ENCODE assay signal across 9 cellular contexts in the genomic region with DNA sequence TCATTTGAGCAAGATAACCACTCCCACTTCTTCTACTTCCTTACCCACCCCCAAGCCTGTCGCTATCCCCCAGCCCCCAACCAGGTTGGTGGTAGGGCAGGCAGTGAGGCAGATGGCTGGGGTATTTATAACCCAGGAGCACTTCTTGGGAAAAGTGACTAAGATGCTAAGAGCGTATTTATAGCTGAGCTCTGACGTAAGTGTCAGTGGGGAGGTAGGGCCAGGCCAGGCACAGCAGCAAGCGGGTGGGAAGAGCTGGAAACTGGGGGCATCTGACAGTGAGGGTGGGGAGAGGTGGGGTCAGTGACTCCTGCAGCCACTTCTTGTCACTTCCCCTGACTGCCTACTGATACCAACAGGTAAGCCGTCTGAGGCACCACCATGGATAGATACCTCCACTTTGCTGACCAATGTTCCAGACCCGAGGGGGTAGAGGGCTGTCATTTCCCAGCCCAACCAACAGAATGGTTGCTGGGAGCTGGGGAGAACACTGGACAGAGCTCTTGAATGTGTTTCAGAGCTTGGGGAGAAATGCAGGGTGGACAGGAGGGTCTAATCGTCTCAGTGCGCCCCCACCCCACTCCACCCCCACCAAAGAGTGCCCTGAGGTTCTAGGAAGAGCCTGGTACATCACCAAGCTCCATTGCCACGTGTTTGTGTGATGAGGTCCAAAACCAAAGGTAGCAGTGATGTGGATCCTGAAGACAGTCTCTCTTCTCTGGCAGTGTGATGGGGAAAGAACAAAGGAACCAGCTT. TPM values are rescaled to one million over a fixed set of nuclear protein-coding genes. Genes with fewer than 3 reads are reported as not detected.
DNase-seq lines count a peak whose midpoint lies in the region; ATAC-seq and TF ChIP-seq lines count a peak whose summit lies in the region.
"Had no signal": no experiment of that assay in that cellular context is flagged by ENCODE, and none has a peak within 500 bp of the region (broad histone marks: within the 10 kb centered on the region; RNA-seq: fewer than 3 reads in every experiment).

No MANE protein-coding gene starts in this region.

- H3K27me3 ChIP-seq in CD4-positive, alpha-beta memory T cell (ENCODE audit: insufficient read depth, low read length), result no peaks in the 10 kb centered on the region

- peaks cover 28% of the 10 kb centered on the region for H3K4me1 Mint-ChIP-seq in activated CD8-positive, alpha-beta T cell treated with anti-CD3 and anti-CD28 coated beads for 36 hours (ENCODE audit: low read depth)
- H3K4me1 Mint-ChIP-seq in activated CD8-positive, alpha-beta T cell treated with anti-CD3 and anti-CD28 coated beads, Interleukin-2, amount 10 ng/mL, durations not matched to agents 7 days and 5 days (ENCODE audit: low read depth), result peaks cover 28% of the 10 kb centered on the region
- H3K4me1 Mint-ChIP-seq in T-helper 2 cell treated with Interferon-gamma antibody and Interleukin-4, amounts not matched to agents 5 μg/mL and 100 μg/mL, for 36 hours (ENCODE audit: low read depth), result peaks cover 9% of the 10 kb centered on the region
- peaks cover 3 to 12% (median 6%) of the 10 kb centered on the region in 4 donors for H3K4me1 Mint-ChIP-seq in CD4-positive, alpha-beta memory T cell

- no peaks in the 10 kb centered on the region for H3K9me3 Mint-ChIP-seq in activated CD8-positive, alpha-beta T cell treated with anti-CD3 and anti-CD28 coated beads for 36 hours
- no peaks in the 10 kb centered on the region for H3K9me3 Mint-ChIP-seq in activated CD8-positive, alpha-beta T cell treated with anti-CD3 and anti-CD28 coated beads, Interleukin-2, amount 10 ng/mL, durations not matched to agents 7 days and 5 days (ENCODE audit: insufficient read depth)
- no peaks in the 10 kb centered on the region for H3K9me3 Mint-ChIP-seq in T-helper 2 cell treated with Interferon-gamma antibody and Interleukin-4, amounts not matched to agents 5 μg/mL and 100 μg/mL, for 36 hours
- no peaks in the 10 kb centered on the region for H3K9me3 Mint-ChIP-seq in CD4-positive, alpha-beta memory T cell

- POLR2A ChIA-PET in activated CD8-positive, alpha-beta T cell treated with anti-CD3 and anti-CD28 coated beads for 36 hours (lab: Charles Lee), result interaction anchor here (0.8 to 1.5 kb wide), 10 partner anchors 8 to 209 kb away, joined by 3 to 5 read pairs (median 3); no protein-coding TSS in a partner anchor
- POLR2A ChIA-PET in activated CD8-positive, alpha-beta T cell treated with anti-CD3 and anti-CD28 coated beads, Interleukin-2, amount 10 ng/mL, durations not matched to agents 7 days and 5 days (lab: Charles Lee), result interaction anchor here (1.0 kb wide), 1 partner anchor 10 kb away, joined by 4 read pairs; no protein-coding TSS in a partner anchor
- POLR2A ChIA-PET in CD4-positive, alpha-beta memory T cell (lab: Charles Lee; ENCODE audit: partially characterized antibody), result interaction anchor here (1.5 kb wide), 1 partner anchor 11 kb away, joined by 3 read pairs; no protein-coding TSS in a partner anchor

- peak; percentile 55 for DNase-seq in activated CD8-positive, alpha-beta T cell treated with anti-CD3 and anti-CD28 coated beads for 36 hours
- no peak for DNase-seq in activated CD8-positive, alpha-beta T cell treated with anti-CD3 and anti-CD28 coated beads, Interleukin-2, amount 10 ng/mL, durations not matched to agents 7 days and 5 days
- DNase-seq in T-helper 2 cell treated with Interferon-gamma antibody and Interleukin-4, amounts not matched to agents 5 μg/mL and 100 μg/mL, for 36 hours (ENCODE audit: low spot score), result peak; percentile 49
- DNase-seq in cardiac septum (ENCODE audit: low spot score) (peak; percentile 81), stromal cell of bone marrow (ENCODE audit: low read depth) (peak; percentile 65)
- no peak for DNase-seq in CD4-positive, alpha-beta memory T cell

- no peak for TF ChIP-seq CTCF in activated CD8-positive, alpha-beta T cell treated with anti-CD3 and anti-CD28 coated beads for 36 hours (IDR thresholded peaks at IDR 0.05)

- H3K36me3 ChIP-seq in CD4-positive, alpha-beta memory T cell (ENCODE audit: insufficient read depth, low read length), result no peaks in the 10 kb centered on the region

- H3K9me3 ChIP-seq in CD4-positive, alpha-beta memory T cell (ENCODE audit: control insufficient read depth in 1 of 2, low read length in 2 of 2), result no peaks in the 10 kb centered on the region

- peak overlapping the region; percentile 31 for H3K4me3 Mint-ChIP-seq in activated CD8-positive, alpha-beta T cell treated with anti-CD3 and anti-CD28 coated beads for 36 hours
- H3K4me3 Mint-ChIP-seq in activated CD8-positive, alpha-beta T cell treated with anti-CD3 and anti-CD28 coated beads, Interleukin-2, amount 10 ng/mL, durations not matched to agents 7 days and 5 days, result no peak overlapping the region
- H3K4me3 Mint-ChIP-seq in T-helper 2 cell treated with Interferon-gamma antibody and Interleukin-4, amounts not matched to agents 5 μg/mL and 100 μg/mL, for 36 hours, result no peak overlapping the region
- no peak overlapping the region for H3K4me3 Mint-ChIP-seq in CD4-positive, alpha-beta memory T cell

- peak; percentile 45 for ATAC-seq in activated CD8-positive, alpha-beta T cell treated with anti-CD3 and anti-CD28 coated beads for 36 hours
- no peak for ATAC-seq in activated CD8-positive, alpha-beta T cell treated with anti-CD3 and anti-CD28 coated beads, Interleukin-2, amount 10 ng/mL, durations not matched to agents 7 days and 5 days
- ATAC-seq in HG02981 (IDR thresholded peaks at IDR 0.05; ENCODE audit: unreplicated experiment) (no peak), HG03432 (IDR thresholded peaks at IDR 0.05; ENCODE audit: unreplicated experiment) (no peak)

- no peaks in the 10 kb centered on the region for H3K36me3 Mint-ChIP-seq in activated CD8-positive, alpha-beta T cell treated with anti-CD3 and anti-CD28 coated beads for 36 hours (ENCODE audit: low read depth)
- no peaks in the 10 kb centered on the region for H3K36me3 Mint-ChIP-seq in activated CD8-positive, alpha-beta T cell treated with anti-CD3 and anti-CD28 coated beads, Interleukin-2, amount 10 ng/mL, durations not matched to agents 7 days and 5 days (ENCODE audit: low read depth)
- no peaks in the 10 kb centered on the region for H3K36me3 Mint-ChIP-seq in T-helper 2 cell treated with Interferon-gamma antibody and Interleukin-4, amounts not matched to agents 5 μg/mL and 100 μg/mL, for 36 hours (ENCODE audit: low read depth)
- H3K36me3 Mint-ChIP-seq in CD4-positive, alpha-beta memory T cell, result no peaks in the 10 kb centered on the region

- CTCF ChIA-PET in activated CD8-positive, alpha-beta T cell treated with anti-CD3 and anti-CD28 coated beads for 36 hours (lab: Charles Lee), result interaction anchor here (0.6 to 7.1 kb wide), 54 partner anchors 8 to 341 kb away, joined by 3 to 118 read pairs (median 4); partner anchors contain the start of genes INHBC, SHMT2, STAC3 and STAT6
- CTCF ChIA-PET in activated CD8-positive, alpha-beta T cell treated with anti-CD3 and anti-CD28 coated beads, Interleukin-2, amount 10 ng/mL, durations not matched to agents 7 days and 5 days (lab: Charles Lee), result interaction anchor here (0.7 to 7.1 kb wide), 39 partner anchors 10 to 269 kb away, joined by 3 to 145 read pairs (median 5); partner anchors contain the start of gene INHBC
- CTCF ChIA-PET in CD4-positive, alpha-beta memory T cell (lab: Charles Lee; ENCODE audit: partially characterized antibody), result interaction anchor here (0.7 to 8.3 kb wide), 17 partner anchors 7 to 213 kb away, joined by 3 to 43 read pairs (median 8); partner anchors contain the start of genes GLI1 and INHBC

- H3K27me3 Mint-ChIP-seq in activated CD8-positive, alpha-beta T cell treated with anti-CD3 and anti-CD28 coated beads for 36 hours, result no peaks in the 10 kb centered on the region
- no peaks in the 10 kb centered on the region for H3K27me3 Mint-ChIP-seq in activated CD8-positive, alpha-beta T cell treated with anti-CD3 and anti-CD28 coated beads, Interleukin-2, amount 10 ng/mL, durations not matched to agents 7 days and 5 days (ENCODE audit: low read depth)
- no peaks in the 10 kb centered on the region for H3K27me3 Mint-ChIP-seq in T-helper 2 cell treated with Interferon-gamma antibody and Interleukin-4, amounts not matched to agents 5 μg/mL and 100 μg/mL, for 36 hours (ENCODE audit: low read depth)
- H3K27me3 Mint-ChIP-seq in CD4-positive, alpha-beta memory T cell, result peaks cover 0 to 6% of the 10 kb centered on the region in 2 donors

- peak overlapping the region; percentile 9 for H3K27ac Mint-ChIP-seq in activated CD8-positive, alpha-beta T cell treated with anti-CD3 and anti-CD28 coated beads for 36 hours
- no peak overlapping the region for H3K27ac Mint-ChIP-seq in activated CD8-positive, alpha-beta T cell treated with anti-CD3 and anti-CD28 coated beads, Interleukin-2, amount 10 ng/mL, durations not matched to agents 7 days and 5 days
- H3K27ac Mint-ChIP-seq in T-helper 2 cell treated with Interferon-gamma antibody and Interleukin-4, amounts not matched to agents 5 μg/mL and 100 μg/mL, for 36 hours, result no peak overlapping the region
- H3K27ac Mint-ChIP-seq in CD4-positive, alpha-beta memory T cell, result no peak overlapping the region

- no peak overlapping the region for H3K4me3 ChIP-seq in CD4-positive, alpha-beta memory T cell (ENCODE audit: low read length in 2 of 2)

- peaks cover 4% of the 10 kb centered on the region for H3K4me1 ChIP-seq in CD4-positive, alpha-beta memory T cell (ENCODE audit: insufficient read depth, low read length)

- H3K27ac ChIP-seq in CD4-positive, alpha-beta memory T cell (ENCODE audit: low read depth, low read length), result no peak overlapping the region

- intact Hi-C loops in activated CD8-positive, alpha-beta T cell treated with anti-CD3 and anti-CD28 coated beads for 36 hours (cut with micrococcal nuclease), result loop anchor here (10.0 kb wide), 1 partner anchor 148 kb away; no protein-coding TSS in a partner anchor
- intact Hi-C loops in cardiac septum (cut with DNase I), result loop anchor here (2.0 to 5.0 kb wide), 2 partner anchors 22 to 190 kb away; partner anchors contain the start of gene R3HDM2
- intact Hi-C loops in CD4-positive, alpha-beta memory T cell (cut with micrococcal nuclease), result loop anchor here (2.0 to 10.0 kb wide), 2 partner anchors 190 to 242 kb away; partner anchors contain the start of gene OS9

RNA-seq across cellular contexts. Expression of gene INHBE, which starts 2.7 kb away (rescaled TPM):
- 1 to 10 TPM; 1.7 to 2.3 TPM for total RNA-seq in activated CD8-positive, alpha-beta T cell treated with anti-CD3 and anti-CD28 coated beads for 36 hours
- total RNA-seq in activated CD8-positive, alpha-beta T cell treated with anti-CD3 and anti-CD28 coated beads, Interleukin-2, amount 10 ng/mL, durations not matched to agents 7 days and 5 days, result not detected
- 0.73 TPM for total RNA-seq in cardiac septum
- total RNA-seq in CD4-positive, alpha-beta memory T cell, result not detected
- polyA plus RNA-seq in CD4-positive, alpha-beta memory T cell, result not detected

RNA-seq across cellular contexts. Expression of gene GLI1, which starts 7.2 kb away (rescaled TPM):
- under 1 TPM; 0.20 to 0.83 TPM for total RNA-seq in activated CD8-positive, alpha-beta T cell treated with anti-CD3 and anti-CD28 coated beads for 36 hours
- total RNA-seq in activated CD8-positive, alpha-beta T cell treated with anti-CD3 and anti-CD28 coated beads, Interleukin-2, amount 10 ng/mL, durations not matched to agents 7 days and 5 days, result 1 to 10 TPM in 1 of 2 experiments, under 1 TPM in 1; 0.68 to 1.9 TPM
- total RNA-seq in cardiac septum, result 0.83 TPM
- under 1 TPM; 0.30 to 0.35 TPM for total RNA-seq in CD4-positive, alpha-beta memory T cell
- not detected for polyA plus RNA-seq in CD4-positive, alpha-beta memory T cell

RNA-seq across cellular contexts. Expression of gene INHBC, which starts 17.8 kb away (rescaled TPM):
- under 1 TPM in 1 of 2 experiments, not detected in 1; 0.16 TPM for total RNA-seq in activated CD8-positive, alpha-beta T cell treated with anti-CD3 and anti-CD28 coated beads for 36 hours
- not detected for total RNA-seq in activated CD8-positive, alpha-beta T cell treated with anti-CD3 and anti-CD28 coated beads, Interleukin-2, amount 10 ng/mL, durations not matched to agents 7 days and 5 days
- total RNA-seq in cardiac septum, result not detected
- not detected for total RNA-seq in CD4-positive, alpha-beta memory T cell
- polyA plus RNA-seq in CD4-positive, alpha-beta memory T cell, result not detected
- total RNA-seq: Calu3 had no signal

RNA-seq across cellular contexts. Expression of gene R3HDM2, which starts 21.5 kb away (rescaled TPM):
- total RNA-seq in activated CD8-positive, alpha-beta T cell treated with anti-CD3 and anti-CD28 coated beads for 36 hours, result 10 to 100 TPM; 33.2 to 44.0 TPM
- total RNA-seq in activated CD8-positive, alpha-beta T cell treated with anti-CD3 and anti-CD28 coated beads, Interleukin-2, amount 10 ng/mL, durations not matched to agents 7 days and 5 days, result 10 to 100 TPM; 59.0 to 61.7 TPM
- total RNA-seq in cardiac septum, result 77.7 TPM
- total RNA-seq in CD4-positive, alpha-beta memory T cell, result 100 to 1,000 TPM; 124 to 132 TPM
- 10 to 100 TPM in 1 of 2 donors, 1 to 10 TPM in 1; 3.9 to 19.4 TPM for polyA plus RNA-seq in CD4-positive, alpha-beta memory T cell

RNA-seq across cellular contexts. Expression of gene ARHGAP9, which starts 27.3 kb away (rescaled TPM):
- total RNA-seq in activated CD8-positive, alpha-beta T cell treated with anti-CD3 and anti-CD28 coated beads for 36 hours, result 100 to 1,000 TPM; 125 to 128 TPM
- total RNA-seq in activated CD8-positive, alpha-beta T cell treated with anti-CD3 and anti-CD28 coated beads, Interleukin-2, amount 10 ng/mL, durations not matched to agents 7 days and 5 days, result 100 to 1,000 TPM; 243 to 248 TPM
- 5.9 TPM for total RNA-seq in cardiac septum
- total RNA-seq in CD4-positive, alpha-beta memory T cell, result 100 to 1,000 TPM; 266 to 278 TPM
- 100 to 1,000 TPM; 206 to 216 TPM for polyA plus RNA-seq in CD4-positive, alpha-beta memory T cell
- total RNA-seq: Calu3 had no signal

Comparison
In these comparisons a context has a peak if more than half of its experiments do, and no peak if none do; other contexts are left out.
1. DNase-seq: peak in activated CD8-positive, alpha-beta T cell treated with anti-CD3 and anti-CD28 coated beads for 36 hours (single experiment), T-helper 2 cell treated with Interferon-gamma antibody and Interleukin-4, amounts not matched to agents 5 μg/mL and 100 μg/mL, for 36 hours (single experiment), cardiac septum (single experiment) and stromal cell of bone marrow (single experiment); none in activated CD8-positive, alpha-beta T cell treated with anti-CD3 and anti-CD28 coated beads, Interleukin-2, amount 10 ng/mL, durations not matched to agents 7 days and 5 days (single experiment) and CD4-positive, alpha-beta memory T cell (0 of 5).